In genomic region chr22:42560781-42561180, GRCh38 we compare ENCODE assay signal across 8 cellular contexts. TPM values are rescaled to one million over a fixed set of nuclear protein-coding genes. Genes with fewer than 3 reads are reported as not detected.
A peak's percentile ranks its signal among the peaks of the same experiment; 100 is the strongest.
DNase-seq lines count a peak whose midpoint lies in the region; ATAC-seq and TF ChIP-seq lines count a peak whose summit lies in the region.

No MANE protein-coding gene starts in this region.

- no peak for TF ChIP-seq POLR2A in vagina (IDR thresholded peaks at IDR 0.05)

- no peaks in the 10 kb centered on the region for H3K9me3 ChIP-seq in vagina

- DNase-seq in iPS-NIHi11 (ENCODE audit: low spot score) (peak; percentile 84), vagina (ENCODE audit: extremely low spot score in 2 of 2) (no peak), NCI-H2081 treated with DMSO at 0.1 percent for 48 hours (lab: John Stamatoyannopoulos, UW) (no peak), OCI-M1 (lab: John Stamatoyannopoulos, UW) (no peak)

- H3K36me3 ChIP-seq in vagina = no peaks in the 10 kb centered on the region

- H3K27ac ChIP-seq in 22Rv1 (0 out of 2 replicates have a peak overlapping the region, but pooled peaks have one; percentile 10), VCaP (no peak overlapping the region), vagina (no peak overlapping the region)

- intact Hi-C loops in vagina (cut with DNase I) = no loop called here

- TF ChIP-seq CTCF in 22Rv1 (IDR thresholded peaks at IDR 0.05) = peak; percentile 81
- peak; percentile 63 for TF ChIP-seq CTCF in GM12872 (IDR thresholded peaks at IDR 0.05; ENCODE audit: insufficient read depth, low read depth, low read length)
- peak; percentile 47 for TF ChIP-seq CTCF in VCaP (conservative IDR thresholded peaks at IDR 0.05)
- no peak for TF ChIP-seq CTCF in vagina (IDR thresholded peaks at IDR 0.05)

- no peaks in the 10 kb centered on the region for H3K27me3 ChIP-seq in vagina

- ATAC-seq in HG02981 (IDR thresholded peaks at IDR 0.05; ENCODE audit: unreplicated experiment) = no peak

- H3K4me3 ChIP-seq in vagina = no peak overlapping the region

- H3K4me1 ChIP-seq in vagina = peaks cover 12% of the 10 kb centered on the region

RNA-seq across cellular contexts. Expression of gene SERHL2, which starts 7.0 kb away (rescaled TPM):
- 4.4 TPM for total RNA-seq in vagina

RNA-seq across cellular contexts. Expression of gene RRP7A, which starts 41.2 kb away (rescaled TPM):
- 20.6 TPM for total RNA-seq in vagina

RNA-seq across cellular contexts. Expression of gene POLDIP3, which starts 53.9 kb away (rescaled TPM):
- total RNA-seq in vagina = 34.9 TPM

Comparison
In these comparisons a context has a peak if more than half of its experiments do, and no peak if none do; other contexts are left out.
1. CTCF ChIP-seq: peak in 22Rv1 (single experiment), GM12872 (single experiment) and VCaP (single experiment); none in vagina (0 of 3).